8 cellular contexts compared by ENCODE assay signal in genomic region chr11:65612691-65613090, GRCh38. TPM values are rescaled to one million over a fixed set of nuclear protein-coding genes. Genes with fewer than 3 reads are reported as not detected.
DNase-seq lines count a peak whose midpoint lies in the region; ATAC-seq and TF ChIP-seq lines count a peak whose summit lies in the region.

No MANE protein-coding gene starts in this region.

- peak overlapping the region; percentile 97 for H3K4me3 Mint-ChIP-seq in activated CD4-positive, alpha-beta T cell treated with anti-CD3 and anti-CD28 coated beads, Interleukin-2, amount 10 ng/mL, durations not matched to agents 24 days and 14 days

- no peak for TF ChIP-seq POLR2A in adrenal gland (IDR thresholded peaks at IDR 0.05)

- peak overlapping the region; percentile 90 for H3K27ac Mint-ChIP-seq in activated CD4-positive, alpha-beta T cell treated with anti-CD3 and anti-CD28 coated beads, Interleukin-2, amount 10 ng/mL, durations not matched to agents 24 days and 14 days

- H3K4me3 ChIP-seq in adrenal gland (peak overlapping the region in 2 of 4 donors; percentile 68 to 90), lower lobe of right lung (peak overlapping the region; percentile 95), thoracic aorta (peak overlapping the region; percentile 73)

- H3K27ac ChIP-seq in adrenal gland: peak overlapping the region in 3 of 5 donors; percentile 82 to 93 (median 89)
- peak overlapping the region; percentile 95 for H3K27ac ChIP-seq in lower lobe of right lung
- peak overlapping the region; percentile 44 to 97 for H3K27ac ChIP-seq in thoracic aorta

- no peak for DNase-seq in activated CD4-positive, alpha-beta T cell treated with anti-CD3 and anti-CD28 coated beads, Interleukin-2, amount 10 ng/mL, durations not matched to agents 24 days and 14 days
- DNase-seq in activated CD4-positive, alpha-beta T cell treated with anti-CD3 and anti-CD28 coated beads for 48 hours: no peak
- DNase-seq in adrenal gland: no peak
- DNase-seq in lower lobe of right lung: no peak
- DNase-seq in thoracic aorta (ENCODE audit: low spot score): no peak
- no peak for DNase-seq in DMS53 (lab: John Stamatoyannopoulos, UW)
- DNase-seq in SIG-M5 (lab: John Stamatoyannopoulos, UW): no peak

- H3K4me1 Mint-ChIP-seq in activated CD4-positive, alpha-beta T cell treated with anti-CD3 and anti-CD28 coated beads, Interleukin-2, amount 10 ng/mL, durations not matched to agents 24 days and 14 days: peaks cover 49% of the 10 kb centered on the region

- H3K9me3 Mint-ChIP-seq in activated CD4-positive, alpha-beta T cell treated with anti-CD3 and anti-CD28 coated beads, Interleukin-2, amount 10 ng/mL, durations not matched to agents 24 days and 14 days: no peaks in the 10 kb centered on the region

- no peaks in the 10 kb centered on the region for H3K9me3 ChIP-seq in adrenal gland (replicated peaks in 1 of 3)
- no peaks in the 10 kb centered on the region for H3K9me3 ChIP-seq in lower lobe of right lung
- H3K9me3 ChIP-seq in thoracic aorta: no peaks in the 10 kb centered on the region

- intact Hi-C loops in activated CD4-positive, alpha-beta T cell treated with anti-CD3 and anti-CD28 coated beads, Interleukin-2, amount 10 ng/mL, durations not matched to agents 24 days and 14 days (cut with micrococcal nuclease): no loop called here
- intact Hi-C loops in adrenal gland (cut with DNase I): loop anchor here in 1 of 2 donors (5.0 kb wide), 1 partner anchor 40 kb away; the partner anchor contains the start of genes FAM89B and ZNRD2
- intact Hi-C loops in lower lobe of right lung (cut with DNase I): no loop called here

- peaks cover 3% of the 10 kb centered on the region for H3K27me3 Mint-ChIP-seq in activated CD4-positive, alpha-beta T cell treated with anti-CD3 and anti-CD28 coated beads, Interleukin-2, amount 10 ng/mL, durations not matched to agents 24 days and 14 days

- H3K4me1 ChIP-seq in adrenal gland (replicated peaks in 1 of 2) (peaks cover 21 to 58% of the 10 kb centered on the region in 2 donors), lower lobe of right lung (peaks cover 69% of the 10 kb centered on the region), thoracic aorta (ENCODE audit: control insufficient read depth in 1 of 2, low read depth in 2 of 2) (peaks cover 28 to 59% of the 10 kb centered on the region in 2 donors)

- H3K36me3 ChIP-seq in adrenal gland (replicated peaks in 1 of 2): peaks cover 0 to 22% of the 10 kb centered on the region in 2 donors
- H3K36me3 ChIP-seq in lower lobe of right lung: peaks cover 46% of the 10 kb centered on the region
- peaks cover 16% of the 10 kb centered on the region for H3K36me3 ChIP-seq in thoracic aorta

- H3K27me3 ChIP-seq in adrenal gland (no peaks in the 10 kb centered on the region), lower lobe of right lung (ENCODE audit: low read depth) (no peaks in the 10 kb centered on the region), thoracic aorta (replicated peaks; ENCODE audit: insufficient read depth) (no peaks in the 10 kb centered on the region)

- TF ChIP-seq CTCF in adrenal gland (IDR thresholded peaks at IDR 0.05) (no peak), lower lobe of right lung (IDR thresholded peaks at IDR 0.05) (no peak), thoracic aorta (IDR thresholded peaks at IDR 0.05) (no peak)

- peaks cover 52% of the 10 kb centered on the region for H3K36me3 Mint-ChIP-seq in activated CD4-positive, alpha-beta T cell treated with anti-CD3 and anti-CD28 coated beads, Interleukin-2, amount 10 ng/mL, durations not matched to agents 24 days and 14 days (ENCODE audit: low read depth)

- no peak for ATAC-seq in lower lobe of right lung
- no peak for ATAC-seq in thoracic aorta (ENCODE audit: insufficient number of reproducible peaks, low FRiP score, low read depth)
- ATAC-seq in GM18870 (IDR thresholded peaks at IDR 0.05; ENCODE audit: unreplicated experiment): no peak

- WGBS in adrenal gland, 4 donors: 44 to 53% (median 51%) methylated on average over 5 to 7 of the region's 7 CpGs

RNA-seq across cellular contexts. Expression of gene MAP3K11, which starts 1.3 kb away (rescaled TPM):
- total RNA-seq in activated CD4-positive, alpha-beta T cell treated with anti-CD3 and anti-CD28 coated beads, Interleukin-2, amount 10 ng/mL, durations not matched to agents 24 days and 14 days: 89.1 and 90.7 TPM in 2 replicates
- 10 to 100 TPM; 40.2 to 84.4 (median 57.8) TPM for total RNA-seq in adrenal gland
- polyA plus RNA-seq in adrenal gland: 100 to 1,000 TPM in 1 of 3 donors, 10 to 100 TPM in 2; 11.1 to 143 (median 85.2) TPM
- total RNA-seq in lower lobe of right lung: 113 TPM
- total RNA-seq in thoracic aorta: 10 to 100 TPM; 48.3 to 62.8 TPM

RNA-seq across cellular contexts. Expression of gene PCNX3, which starts 2.9 kb away (rescaled TPM):
- total RNA-seq in activated CD4-positive, alpha-beta T cell treated with anti-CD3 and anti-CD28 coated beads, Interleukin-2, amount 10 ng/mL, durations not matched to agents 24 days and 14 days: 52.0 and 55.1 TPM in 2 replicates
- total RNA-seq in adrenal gland (10 to 100 TPM; 28.6 to 45.0 (median 41.9) TPM), lower lobe of right lung (32.4 TPM), thoracic aorta (10 to 100 TPM; 37.5 to 39.5 TPM)
- 10 to 100 TPM in 2 of 3 donors, 1 to 10 TPM in 1; 9.0 to 29.9 (median 19.2) TPM for polyA plus RNA-seq in adrenal gland

RNA-seq across cellular contexts. Expression of gene KCNK7, which starts 17.1 kb away (rescaled TPM):
- total RNA-seq in activated CD4-positive, alpha-beta T cell treated with anti-CD3 and anti-CD28 coated beads, Interleukin-2, amount 10 ng/mL, durations not matched to agents 24 days and 14 days: 0.69 and 1.3 TPM in 2 replicates
- total RNA-seq in adrenal gland: 1 to 10 TPM in 1 of 8 donors, under 1 TPM in 3, not detected in 4; 0.14 to 1.5 (median 0.40) TPM
- polyA plus RNA-seq in adrenal gland: 10 to 100 TPM in 1 of 3 donors, 1 to 10 TPM in 1, not detected in 1; 2.4 to 12.5 TPM
- 1.7 TPM for total RNA-seq in lower lobe of right lung
- under 1 TPM in 1 of 2 donors, not detected in 1; 0.95 TPM for total RNA-seq in thoracic aorta

RNA-seq across cellular contexts. Expression of gene SIPA1, which starts 25.2 kb away (rescaled TPM):
- total RNA-seq in activated CD4-positive, alpha-beta T cell treated with anti-CD3 and anti-CD28 coated beads, Interleukin-2, amount 10 ng/mL, durations not matched to agents 24 days and 14 days: 118 and 125 TPM in 2 replicates
- total RNA-seq in adrenal gland: 100 to 1,000 TPM in 1 of 8 donors, 10 to 100 TPM in 7; 51.3 to 108 (median 76.3) TPM
- polyA plus RNA-seq in adrenal gland: 100 to 1,000 TPM in 2 of 3 donors, 1 to 10 TPM in 1; 8.7 to 377 (median 171) TPM
- total RNA-seq in lower lobe of right lung: 102 TPM
- total RNA-seq in thoracic aorta: 10 to 100 TPM; 47.9 to 69.8 TPM

RNA-seq across cellular contexts. Expression of gene EHBP1L1, which starts 36.8 kb away (rescaled TPM):
- total RNA-seq in activated CD4-positive, alpha-beta T cell treated with anti-CD3 and anti-CD28 coated beads, Interleukin-2, amount 10 ng/mL, durations not matched to agents 24 days and 14 days: 167 and 173 TPM in 2 replicates
- total RNA-seq in adrenal gland (10 to 100 TPM; 12.8 to 56.3 (median 36.0) TPM), lower lobe of right lung (110 TPM), thoracic aorta (100 to 1,000 TPM; 286 to 395 TPM)
- polyA plus RNA-seq in adrenal gland: 10 to 100 TPM in 2 of 3 donors, 1 to 10 TPM in 1; 8.7 to 68.0 (median 33.9) TPM
